8 cellular contexts compared by ENCODE assay signal in the genomic region with DNA sequence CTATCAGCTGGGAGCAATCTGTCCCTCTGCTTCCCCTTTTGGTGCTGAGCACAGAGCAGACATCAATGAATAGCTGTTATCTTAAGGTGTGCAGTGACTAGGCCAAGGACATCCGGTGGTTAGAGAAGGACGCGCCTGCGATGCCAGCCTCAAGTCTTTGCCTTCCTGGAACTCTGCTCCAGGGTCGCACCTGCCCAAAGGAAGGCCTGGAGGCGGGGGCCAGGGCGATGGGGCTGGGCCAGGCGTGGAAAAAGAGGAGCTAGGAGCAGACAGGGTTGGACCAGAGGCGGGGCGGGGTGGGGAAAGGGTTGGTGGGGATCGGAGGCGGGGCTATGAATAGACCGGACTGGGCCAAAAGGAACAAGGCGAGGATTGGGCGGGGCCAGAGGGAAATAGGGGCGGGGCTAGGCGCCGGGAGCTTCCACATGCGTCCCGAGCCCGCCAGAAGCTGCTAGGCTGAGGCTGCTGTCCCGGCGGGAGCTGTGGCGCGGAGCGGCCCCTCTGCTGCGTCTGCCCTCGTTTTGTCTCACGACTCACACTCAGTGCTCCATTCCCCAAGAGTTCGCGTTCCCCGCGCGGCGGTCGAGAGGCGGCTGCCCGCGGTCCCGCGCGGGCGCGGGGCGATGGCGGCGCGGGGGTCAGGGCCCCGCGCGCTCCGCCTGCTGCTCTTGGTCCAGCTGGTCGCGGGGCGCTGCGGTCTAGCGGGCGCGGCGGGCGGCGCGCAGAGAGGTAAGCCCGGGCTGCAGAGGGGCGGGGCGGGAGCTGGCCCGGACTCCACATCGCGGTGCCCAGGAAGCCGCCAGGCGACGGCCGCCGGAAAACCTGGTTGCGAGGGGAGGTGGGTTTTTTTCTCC. TPM values are rescaled to one million over a fixed set of nuclear protein-coding genes. Genes with fewer than 3 reads are reported as not detected.
A peak's percentile ranks its signal among the peaks of the same experiment; 100 is the strongest.
DNase-seq lines count a peak whose midpoint lies in the region; ATAC-seq and TF ChIP-seq lines count a peak whose summit lies in the region.

A gene (plus strand): TSS at position 424 of the 854 bp plus-strand sequence. CDS start 200 bp downstream, at position 624.

- TF ChIP-seq CTCF in WERI-Rb-1 (IDR thresholded peaks at IDR 0.05; ENCODE audit: low read depth, low read length) (no peak), cardiac fibroblast (IDR thresholded peaks at IDR 0.05; ENCODE audit: low read depth, low read length) (no peak), kidney epithelial cell (IDR thresholded peaks at IDR 0.05; ENCODE audit: insufficient read depth, low read length, poor library complexity, severe bottlenecking) (no peak)

- H3K9me3 ChIP-seq in WERI-Rb-1 (ENCODE audit: severe bottlenecking), result no peaks in the 10 kb centered on the region

- peak within 1 kb of the TSS; percentile 59 for H3K4me3 ChIP-seq in WERI-Rb-1 (ENCODE audit: low read depth, low read length)
- H3K4me3 ChIP-seq in cardiac fibroblast (replicated peaks in 1 of 2; ENCODE audit: low read depth in 2 of 2, low read length in 2 of 2), result peak within 1 kb of the TSS; percentile 61 to 70
- H3K4me3 ChIP-seq in kidney epithelial cell (ENCODE audit: low read depth, low read length), result peak within 1 kb of the TSS; percentile 50

- H3K36me3 ChIP-seq in WERI-Rb-1 (no peaks in the 10 kb centered on the region), kidney epithelial cell (ENCODE audit: control insufficient read depth, insufficient read depth, low read length) (no peaks in the 10 kb centered on the region)

- ATAC-seq in HG03066 (IDR thresholded peaks at IDR 0.05; ENCODE audit: low read depth, unreplicated experiment), result peak; percentile 92

- peak; percentile 72 for DNase-seq in NK-92 treated with Interleukin-12 subunit alpha and Interleukin-12 subunit beta, amount 100 ng/mL, for 24 hours (lab: John Stamatoyannopoulos, UW)
- no peak for DNase-seq in NK-92 (lab: John Stamatoyannopoulos, UW; ENCODE audit: unreplicated experiment)
- peak; percentile 84 for DNase-seq in NCI-H2171 (lab: John Stamatoyannopoulos, UW)
- DNase-seq in WERI-Rb-1, result peak; percentile 98
- DNase-seq in cardiac fibroblast (ENCODE audit: low read depth in 2 of 2), result peak; percentile 78 to 86
- DNase-seq in kidney epithelial cell (ENCODE audit: low read depth), result peak; percentile 63
- peak; percentile 72 for DNase-seq in stimulated activated CD4-positive, alpha-beta T cell treated with anti-CD3 and anti-CD28 coated beads, Interleukin-2, amount 100 ng/mL, for 4 hours (ENCODE audit: low read depth)

- H3K27me3 ChIP-seq in WERI-Rb-1 (ENCODE audit: insufficient read depth, low read depth, severe bottlenecking), result no peaks in the 10 kb centered on the region
- no peaks in the 10 kb centered on the region for H3K27me3 ChIP-seq in kidney epithelial cell (ENCODE audit: control insufficient read depth, insufficient read depth, low read length)

- H3K27ac ChIP-seq in WERI-Rb-1, result peak within 1 kb of the TSS; percentile 83

RNA-seq across cellular contexts. Expression of the gene that starts here (rescaled TPM):
- total RNA-seq in kidney epithelial cell, result 4.7 and 13.7 TPM in 2 replicates
